Comparison of ENCODE assay signal across 21 cellular contexts in the genomic region with DNA sequence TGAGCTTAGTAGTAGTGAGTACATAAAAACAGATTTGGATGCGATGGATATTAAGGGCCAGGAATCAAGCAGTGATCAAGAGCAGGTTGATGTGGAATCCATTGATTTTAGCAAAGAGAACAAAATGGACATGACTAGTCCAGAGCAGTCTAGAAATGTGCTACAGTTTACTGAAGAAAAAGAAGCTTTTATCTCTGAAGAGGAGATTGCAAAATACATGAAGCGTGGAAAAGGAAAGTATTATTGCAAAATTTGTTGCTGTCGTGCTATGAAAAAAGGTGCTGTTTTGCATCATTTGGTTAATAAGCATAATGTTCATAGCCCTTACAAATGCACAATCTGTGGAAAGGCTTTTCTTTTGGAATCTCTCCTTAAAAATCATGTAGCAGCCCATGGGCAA. TPM values are rescaled to one million over a fixed set of nuclear protein-coding genes. Genes with fewer than 3 reads are reported as not detected.
DNase-seq lines count a peak whose midpoint lies in the region; ATAC-seq, FAIRE-seq and TF ChIP-seq lines count a peak whose summit lies in the region.
"Had no signal": no experiment of that assay in that cellular context is flagged by ENCODE, and none has a peak within 500 bp of the region (broad histone marks: within the 10 kb centered on the region; RNA-seq: fewer than 3 reads in every experiment).

No MANE protein-coding gene starts in this region.

- no peaks in the 10 kb centered on the region for H3K9me3 ChIP-seq in BLaER1 treated with 17β-estradiol and CSF1 and Interleukin-3, amounts not matched to agents 10 nM and 100 nM (replicated peaks in 1 of 11)
- H3K9me3 ChIP-seq in PC-3 (ENCODE audit: low read length) = no peaks in the 10 kb centered on the region
- H3K9me3 ChIP-seq: left ventricle myocardium inferior, Peyer's patch, prostate gland, tibial artery had no signal

- H3K36me3 ChIP-seq in BLaER1 treated with 17β-estradiol and CSF1 and Interleukin-3, amounts not matched to agents 10 nM and 100 nM = peaks cover 70 to 97% (median 85%) of the 10 kb centered on the region in 11 experiments
- H3K36me3 ChIP-seq in PC-3 (ENCODE audit: low read depth, low read length) = peaks cover 36% of the 10 kb centered on the region

- peaks cover 13 to 28% (median 22%) of the 10 kb centered on the region in 10 experiments; a peak in 19 of 20 replicates for H3K4me1 ChIP-seq in BLaER1 treated with 17β-estradiol and CSF1 and Interleukin-3, amounts not matched to agents 10 nM and 100 nM
- no peaks in the 10 kb centered on the region for H3K4me1 ChIP-seq in PC-3 (ENCODE audit: insufficient read depth, low read length)
- H3K4me1 ChIP-seq: Peyer's patch, prostate gland, tibial artery had no signal

- no peak for FAIRE-seq in urothelium cell line (lab: Jason Lieb, UNC)

- peak overlapping the region; percentile 1 to 74 (median 56); a peak in 19 of 22 replicates for H3K4me2 ChIP-seq in BLaER1 treated with 17β-estradiol and CSF1 and Interleukin-3, amounts not matched to agents 10 nM and 100 nM
- no peak overlapping the region for H3K4me2 ChIP-seq in PC-3 (ENCODE audit: low read length)

- peak overlapping the region in 9 of 11 experiments; percentile 12 to 64 (median 34); a peak in 15 of 22 replicates for H3K27ac ChIP-seq in BLaER1 treated with 17β-estradiol and CSF1 and Interleukin-3, amounts not matched to agents 10 nM and 100 nM
- no peak overlapping the region for H3K27ac ChIP-seq in PC-3 (ENCODE audit: low read length)
- H3K27ac ChIP-seq: coronary artery, left ventricle myocardium inferior, Peyer's patch, prostate gland, tibial artery had no signal

- peaks cover 10% of the 10 kb centered on the region for H3K79me2 ChIP-seq in PC-3 (ENCODE audit: low read length)

- H3K4me3 ChIP-seq in BLaER1 treated with 17β-estradiol and CSF1 and Interleukin-3, amounts not matched to agents 10 nM and 100 nM = no peak overlapping the region
- H3K4me3 ChIP-seq in PC-3 (ENCODE audit: low read length) (no peak overlapping the region), fibroblast of villous mesenchyme (ENCODE audit: low read depth, low read length) (peak overlapping the region; percentile 12)
- H3K4me3 ChIP-seq: coronary artery, left ventricle myocardium inferior, Peyer's patch, prostate gland, tibial artery had no signal

- peak; percentile 31 for DNase-seq in GF-D8 (lab: John Stamatoyannopoulos, UW)
- DNase-seq in PC-3 = no peak
- DNase-seq in fibroblast of villous mesenchyme (ENCODE audit: low read depth) = peak; percentile 83
- no peak for DNase-seq in stimulated activated CD4-positive, alpha-beta T cell treated with anti-CD3 and anti-CD28 coated beads, Interleukin-2, amount 100 ng/mL, for 24 hours
- no peak for DNase-seq in urothelium cell line (ENCODE audit: low spot score)
- DNase-seq in NCI-H510A (lab: John Stamatoyannopoulos, UW) = no peak
- DNase-seq: COR-L47; immature natural killer cell; left ventricle myocardium inferior; NCI-H187 treated with DMSO at 0.1 percent for 48 hours; NCI-H226; NCI-H82; nephron progenitor cell; Peyer's patch; stimulated activated CD4-positive, alpha-beta T cell treated with anti-CD3 and anti-CD28 coated beads, Interleukin-1b, Interleukin-23, amount 100 ng/mL, for 48 hours; stimulated activated naive CD8-positive, alpha-beta T cell treated with anti-CD3 and anti-CD28 coated beads, Interleukin-15, Interleukin-2, amounts not matched to agents 100 U/mL and 50 U/mL, for 24 hours; tibial artery had no signal

- peak overlapping the region in 3 of 11 experiments; percentile 16 to 46 (median 31); a peak in 4 of 22 replicates for H3K9ac ChIP-seq in BLaER1 treated with 17β-estradiol and CSF1 and Interleukin-3, amounts not matched to agents 10 nM and 100 nM
- no peak overlapping the region for H3K9ac ChIP-seq in PC-3 (ENCODE audit: low read length)

- H2AFZ ChIP-seq in PC-3 (ENCODE audit: low read length) = no peak overlapping the region

- BruUV-seq in PC-3 (replicated peaks; lab: Mats Ljungman, UMichigan) = TSS peak; percentile 13

- H3K27me3 ChIP-seq in BLaER1 treated with 17β-estradiol and CSF1 and Interleukin-3, amounts not matched to agents 10 nM and 100 nM = no peaks in the 10 kb centered on the region
- H3K27me3 ChIP-seq in PC-3 (ENCODE audit: low read length) = no peaks in the 10 kb centered on the region
- H3K27me3 ChIP-seq: Peyer's patch, tibial artery had no signal

- no peaks in the 10 kb centered on the region for H3K9me2 ChIP-seq in PC-3 (replicated peaks; ENCODE audit: low read length)

- no peak for TF ChIP-seq CTCF in PC-3 (conservative IDR thresholded peaks at IDR 0.05; ENCODE audit: low read depth, low read length)
- TF ChIP-seq CTCF in fibroblast of villous mesenchyme (IDR thresholded peaks at IDR 0.05; ENCODE audit: insufficient read depth, low read depth, low read length) = no peak

- no peak for ATAC-seq in PC-3
- ATAC-seq: stimulated activated naive CD8-positive, alpha-beta T cell treated with anti-CD3 and anti-CD28 coated beads, Interleukin-15, Interleukin-2, amounts not matched to agents 100 U/mL and 50 U/mL, for 24 hours; WTC11 had no signal

- intact Hi-C loops in PC-3 (cut with micrococcal nuclease) = no loop called here

- POLR2A ChIA-PET in PC-3 (lab: Charles Lee; ENCODE audit: unreplicated experiment) = no interaction called here

- peaks cover 24 to 78% (median 51%) of the 10 kb centered on the region in 11 experiments; a peak in 21 of 22 replicates for H4K20me1 ChIP-seq in BLaER1 treated with 17β-estradiol and CSF1 and Interleukin-3, amounts not matched to agents 10 nM and 100 nM
- peaks cover 12% of the 10 kb centered on the region; the same call in 1 of the 2 replicates for H4K20me1 ChIP-seq in PC-3 (ENCODE audit: low read length)

- H3F3A ChIP-seq in PC-3 (ENCODE audit: low read length, unreplicated experiment) = no peaks in the 10 kb centered on the region

- CTCF ChIA-PET in PC-3 (lab: Charles Lee) = no interaction called here

RNA-seq across cellular contexts. Expression of a gene that starts 11.4 kb away (rescaled TPM):
- total RNA-seq in PC-3 (2014; rRNA removed) (8.3 and 10.6 TPM in 2 replicates), fibroblast of villous mesenchyme (16.1 and 16.8 TPM in 2 replicates)

RNA-seq across cellular contexts. Expression of a gene that starts 44.3 kb away (rescaled TPM):
- 17.4 and 18.1 TPM in 2 replicates for total RNA-seq in PC-3 (2014; rRNA removed)
- 20.7 and 27.1 TPM in 2 replicates for total RNA-seq in fibroblast of villous mesenchyme

Comparison
In these comparisons a context has a peak if more than half of its experiments do, and no peak if none do; other contexts are left out.
1. DNase-seq: peak in GF-D8 (single experiment) and fibroblast of villous mesenchyme (single experiment); none in PC-3 (single experiment), stimulated activated CD4-positive, alpha-beta T cell treated with anti-CD3 and anti-CD28 coated beads, Interleukin-2, amount 100 ng/mL, for 24 hours (0 of 2), urothelium cell line (single experiment) and NCI-H510A (single experiment).